ENCODE assay signal across 2 cellular contexts in the genomic region with DNA sequence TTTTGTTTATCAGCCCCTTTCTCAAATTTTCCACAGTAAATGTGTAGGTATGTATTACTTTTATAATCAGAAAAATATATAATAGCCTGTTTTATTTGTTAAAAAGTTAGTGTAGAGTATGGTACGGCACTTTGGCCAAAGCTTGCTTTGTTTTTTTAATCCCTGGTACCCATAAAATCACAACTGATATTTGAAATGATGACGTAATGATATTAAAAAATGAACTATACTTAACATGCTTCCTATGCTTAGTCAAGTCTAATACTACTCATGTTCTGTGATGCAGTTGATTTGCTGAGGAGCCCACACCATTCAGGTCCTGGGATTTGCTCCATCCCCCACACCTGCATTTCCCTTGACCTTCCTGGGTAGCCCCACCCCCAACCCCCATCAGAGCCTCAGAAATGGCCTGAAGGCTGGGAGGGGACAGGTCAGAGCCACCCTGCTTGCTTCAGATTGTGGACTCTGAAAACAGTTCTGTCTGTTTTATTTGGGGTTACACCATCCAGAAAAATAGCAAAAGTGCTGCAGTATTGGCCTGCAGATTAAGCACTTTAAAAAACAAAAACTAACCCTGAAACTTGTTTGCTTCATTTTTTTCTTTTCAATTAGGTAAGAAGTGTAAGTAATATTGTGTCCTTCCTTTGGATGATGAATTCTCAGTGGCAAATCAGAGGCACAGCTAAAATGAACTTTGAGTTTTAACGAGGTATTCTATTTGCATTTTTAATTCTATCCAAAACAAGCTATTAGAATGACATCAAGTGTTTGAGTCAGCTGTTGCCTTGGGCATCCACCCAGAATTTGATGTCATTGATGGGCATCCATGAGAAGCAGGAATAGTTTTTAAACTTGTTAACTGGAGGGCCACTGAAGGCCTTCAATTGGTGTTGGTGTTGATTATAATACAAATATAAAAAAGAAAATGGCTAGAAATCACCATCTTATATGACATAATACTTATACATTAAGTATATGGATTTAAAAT.
A peak's percentile ranks its signal among the peaks of the same experiment; 100 is the strongest.
TF ChIP-seq lines count a peak whose summit lies in the region.

No MANE protein-coding gene starts in this region.

TF ChIP-seq in A549, 52 proteins besides CTCF, POLR2A, EP300 and RAD21:
- TF ChIP-seq POLR2AphosphoS2 (conservative IDR thresholded peaks at IDR 0.05; ENCODE audit: low read length): no peak
- TF ChIP-seq JUN (IDR thresholded peaks at IDR 0.05): no peak
- TF ChIP-seq, protein P1, sequence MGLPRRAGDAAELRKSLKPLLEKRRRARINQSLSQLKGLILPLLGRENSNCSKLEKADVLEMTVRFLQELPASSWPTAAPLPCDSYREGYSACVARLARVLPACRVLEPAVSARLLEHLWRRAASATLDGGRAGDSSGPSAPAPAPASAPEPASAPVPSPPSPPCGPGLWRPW (IDR thresholded peaks at IDR 0.05): no peak
- TF ChIP-seq HOXB5 (CRISPR knock-in tag; IDR thresholded peaks at IDR 0.05): no peak
- no peak for TF ChIP-seq FOSL2 (IDR thresholded peaks at IDR 0.05)
- no peak for TF ChIP-seq FOSL2 (CRISPR knock-in tag; IDR thresholded peaks at IDR 0.05)
- TF ChIP-seq TFCP2L1 (CRISPR knock-in tag; IDR thresholded peaks at IDR 0.05): no peak
- TF ChIP-seq RCOR1 (IDR thresholded peaks at IDR 0.05; ENCODE audit: low read depth, low read length): no peak
- TF ChIP-seq RARB (CRISPR knock-in tag; IDR thresholded peaks at IDR 0.05): no peak
- no peak for TF ChIP-seq ZSCAN20 (CRISPR knock-in tag; IDR thresholded peaks at IDR 0.05)
- no peak for TF ChIP-seq CHD4 (IDR thresholded peaks at IDR 0.05; ENCODE audit: borderline replicate concordance)
- no peak for TF ChIP-seq MAZ (IDR thresholded peaks at IDR 0.05; ENCODE audit: borderline replicate concordance, low read depth, low read length)
- TF ChIP-seq, protein P2, sequence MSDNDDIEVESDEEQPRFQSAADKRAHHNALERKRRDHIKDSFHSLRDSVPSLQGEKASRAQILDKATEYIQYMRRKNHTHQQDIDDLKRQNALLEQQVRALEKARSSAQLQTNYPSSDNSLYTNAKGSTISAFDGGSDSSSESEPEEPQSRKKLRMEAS (IDR thresholded peaks at IDR 0.05): no peak
- no peak for TF ChIP-seq CEBPB (IDR thresholded peaks at IDR 0.05)
- TF ChIP-seq, protein P3, sequence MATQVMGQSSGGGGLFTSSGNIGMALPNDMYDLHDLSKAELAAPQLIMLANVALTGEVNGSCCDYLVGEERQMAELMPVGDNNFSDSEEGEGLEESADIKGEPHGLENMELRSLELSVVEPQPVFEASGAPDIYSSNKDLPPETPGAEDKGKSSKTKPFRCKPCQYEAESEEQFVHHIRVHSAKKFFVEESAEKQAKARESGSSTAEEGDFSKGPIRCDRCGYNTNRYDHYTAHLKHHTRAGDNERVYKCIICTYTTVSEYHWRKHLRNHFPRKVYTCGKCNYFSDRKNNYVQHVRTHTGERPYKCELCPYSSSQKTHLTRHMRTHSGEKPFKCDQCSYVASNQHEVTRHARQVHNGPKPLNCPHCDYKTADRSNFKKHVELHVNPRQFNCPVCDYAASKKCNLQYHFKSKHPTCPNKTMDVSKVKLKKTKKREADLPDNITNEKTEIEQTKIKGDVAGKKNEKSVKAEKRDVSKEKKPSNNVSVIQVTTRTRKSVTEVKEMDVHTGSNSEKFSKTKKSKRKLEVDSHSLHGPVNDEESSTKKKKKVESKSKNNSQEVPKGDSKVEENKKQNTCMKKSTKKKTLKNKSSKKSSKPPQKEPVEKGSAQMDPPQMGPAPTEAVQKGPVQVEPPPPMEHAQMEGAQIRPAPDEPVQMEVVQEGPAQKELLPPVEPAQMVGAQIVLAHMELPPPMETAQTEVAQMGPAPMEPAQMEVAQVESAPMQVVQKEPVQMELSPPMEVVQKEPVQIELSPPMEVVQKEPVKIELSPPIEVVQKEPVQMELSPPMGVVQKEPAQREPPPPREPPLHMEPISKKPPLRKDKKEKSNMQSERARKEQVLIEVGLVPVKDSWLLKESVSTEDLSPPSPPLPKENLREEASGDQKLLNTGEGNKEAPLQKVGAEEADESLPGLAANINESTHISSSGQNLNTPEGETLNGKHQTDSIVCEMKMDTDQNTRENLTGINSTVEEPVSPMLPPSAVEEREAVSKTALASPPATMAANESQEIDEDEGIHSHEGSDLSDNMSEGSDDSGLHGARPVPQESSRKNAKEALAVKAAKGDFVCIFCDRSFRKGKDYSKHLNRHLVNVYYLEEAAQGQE (IDR thresholded peaks at IDR 0.05): no peak
- TF ChIP-seq SMC3 (IDR thresholded peaks at IDR 0.05): no peak

TF ChIP-seq in K562, 482 proteins besides CTCF, POLR2A, EP300 and RAD21:
- TF ChIP-seq NFIC (IDR thresholded peaks at IDR 0.05): no peak
- peak; percentile 31; the same call in 1 of the 2 replicates for TF ChIP-seq ATF7 (IDR thresholded peaks at IDR 0.05)
- TF ChIP-seq, protein P4, sequence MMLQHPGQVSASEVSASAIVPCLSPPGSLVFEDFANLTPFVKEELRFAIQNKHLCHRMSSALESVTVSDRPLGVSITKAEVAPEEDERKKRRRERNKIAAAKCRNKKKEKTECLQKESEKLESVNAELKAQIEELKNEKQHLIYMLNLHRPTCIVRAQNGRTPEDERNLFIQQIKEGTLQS (IDR thresholded peaks at IDR 0.05): peak; percentile 49; the same call in 1 of the 2 replicates
- TF ChIP-seq, protein P4 (CRISPR knock-in tag; conservative IDR thresholded peaks at IDR 0.05): no peak
TF ChIP-seq in K562: peak in this region for 2.
